ENCODE assay signal across 24 cellular contexts in the genomic region with DNA sequence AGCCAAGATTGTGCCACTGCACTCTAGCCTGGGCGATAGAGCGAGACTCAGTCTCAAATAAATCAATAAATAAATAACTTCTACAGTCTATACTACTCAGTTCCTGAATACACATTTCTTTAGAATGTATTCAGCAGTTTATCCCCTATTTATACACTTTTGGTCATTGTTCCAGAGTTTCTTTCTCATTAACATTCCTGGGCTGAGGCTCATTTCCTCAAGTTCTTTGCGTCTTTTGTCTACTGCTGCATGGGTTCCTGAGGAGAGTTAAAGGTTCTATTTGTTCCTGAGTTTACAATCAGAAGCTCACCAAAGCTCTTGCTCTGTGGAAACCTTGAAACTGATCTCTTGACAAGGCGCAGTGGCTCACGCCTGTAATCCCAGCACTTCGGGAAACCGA. TPM values are rescaled to one million over a fixed set of nuclear protein-coding genes. Genes with fewer than 3 reads are reported as not detected.
DNase-seq lines count a peak whose midpoint lies in the region; ATAC-seq, FAIRE-seq and TF ChIP-seq lines count a peak whose summit lies in the region.
"Had no signal": no experiment of that assay in that cellular context is flagged by ENCODE, and none has a peak within 500 bp of the region (broad histone marks: within the 10 kb centered on the region; RNA-seq: fewer than 3 reads in every experiment).

No MANE protein-coding gene starts in this region.

- DNase-seq in EH (ENCODE audit: low read depth) (peak; percentile 92), Panc1 (ENCODE audit: low read depth, low spot score) (no peak), endothelial cell of umbilical vein (ENCODE audit: low read depth, low spot score) (peak; percentile 97), pons (ENCODE audit: low spot score) (no peak), nucleus accumbens (lab: John Stamatoyannopoulos, UW) (no peak), lower lobe of right lung (no peak)
- DNase-seq: activated B cell treated with CpG ODN at 0.5 μM for 24 hours; anterior cingulate cortex; BE2C; hippocampal formation; left colon; NCI-H1092 treated with DMSO at 0.1 percent for 48 hours; NCI-H2171; NCI-H82; stimulated activated CD4-positive, alpha-beta T cell treated with anti-CD3 and anti-CD28 coated beads, Interleukin-4, amount 100 ng/mL, for 24 hours; stimulated activated CD8-positive, alpha-beta memory T cell treated with anti-CD3 and anti-CD28 coated beads, Interleukin-4, amount 100 ng/mL, for 48 hours; T-helper 1 cell had no signal

- H3K4me1 ChIP-seq in Panc1 (ENCODE audit: control insufficient read depth, insufficient read depth, low read length), result no peaks in the 10 kb centered on the region
- peaks cover 24% of the 10 kb centered on the region for H3K4me1 ChIP-seq in endothelial cell of umbilical vein (ENCODE audit: control insufficient read depth, extremely low read depth, insufficient read depth, low read length)
- H3K4me1 ChIP-seq in mesodermal cell (ENCODE audit: control insufficient read depth, insufficient read depth, low read length, poor library complexity, severe bottlenecking), result peaks cover 7% of the 10 kb centered on the region
- H3K4me1 ChIP-seq in lower lobe of right lung, result no peaks in the 10 kb centered on the region
- H3K4me1 ChIP-seq: BE2C, parathyroid adenoma had no signal

- H2AFZ ChIP-seq in endothelial cell of umbilical vein (ENCODE audit: low read depth, low read length), result no peak overlapping the region
- H2AFZ ChIP-seq: parathyroid adenoma had no signal

- H3K27ac ChIP-seq in Panc1 (ENCODE audit: low read length) (no peak overlapping the region), endothelial cell of umbilical vein (ENCODE audit: insufficient read depth, low read depth, low read length) (peak overlapping the region; percentile 95), mesodermal cell (ENCODE audit: low read depth, low read length, severe bottlenecking) (peak overlapping the region; percentile 71), lower lobe of right lung (no peak overlapping the region)
- H3K27ac ChIP-seq: coronary artery, KMS-11, parathyroid adenoma had no signal

- POLR2A ChIA-PET in Panc1 (lab: Charles Lee), result no interaction called here
- POLR2A ChIA-PET in endothelial cell of umbilical vein (lab: Charles Lee), result interaction anchor here (0.6 to 0.9 kb wide), 4 partner anchors 24 to 151 kb away, joined by 3 to 13 read pairs (median 7); no protein-coding TSS in a partner anchor

- H4K20me1 ChIP-seq in endothelial cell of umbilical vein (replicated peaks; ENCODE audit: control insufficient read depth, extremely low read depth, insufficient read depth, low read length), result no peaks in the 10 kb centered on the region

- CTCF ChIA-PET in Panc1 (lab: Charles Lee), result no interaction called here
- CTCF ChIA-PET in endothelial cell of umbilical vein (lab: Charles Lee), result interaction anchor here (0.6 to 2.5 kb wide), 15 partner anchors 9 to 1009 kb away, joined by 3 to 7 read pairs (median 3); no protein-coding TSS in a partner anchor

- no peak overlapping the region for H3K4me3 ChIP-seq in Panc1 (ENCODE audit: low read depth in 2 of 2, low read length in 2 of 2)
- no peak overlapping the region for H3K4me3 ChIP-seq in endothelial cell of umbilical vein (replicated peaks in 1 of 3; ENCODE audit: insufficient read depth in 1 of 3, low read depth in 1 of 3, low read length in 3 of 3)
- no peak overlapping the region for H3K4me3 ChIP-seq in mesodermal cell (ENCODE audit: extremely low read depth, insufficient read depth, low read length, poor library complexity, severe bottlenecking)
- H3K4me3 ChIP-seq in lower lobe of right lung, result no peak overlapping the region
- H3K4me3 ChIP-seq: coronary artery, skin epidermis had no signal

- in situ Hi-C loops in Panc1 (cut with HindIII; ENCODE audit: low pct_unique_long_range_greater_than_20kb, low sequenced_read_pairs), result no loop called here

- TF ChIP-seq CTCF in Panc1 (IDR thresholded peaks at IDR 0.05) (no peak), endothelial cell of umbilical vein (IDR thresholded peaks at IDR 0.05; ENCODE audit: extremely low read depth in 1 of 2, insufficient read depth in 1 of 2, low read depth in 1 of 2, low read length in 2 of 2) (no peak), lower lobe of right lung (IDR thresholded peaks at IDR 0.05) (no peak)

- FAIRE-seq in endothelial cell of umbilical vein (lab: Jason Lieb, UNC), result peak; percentile 96
- FAIRE-seq: RCC 7860 had no signal

- 92 to 97% methylated on average over 6 of the region's 7 CpGs for WGBS in mesodermal cell (ENCODE audit: insufficient coverage in 2 of 2), 2 experiments

- H3K9me3 ChIP-seq in Panc1 (ENCODE audit: control insufficient read depth, insufficient read depth, low read depth, low read length) (no peaks in the 10 kb centered on the region), endothelial cell of umbilical vein (replicated peaks; ENCODE audit: control insufficient read depth, insufficient read depth, low read length) (no peaks in the 10 kb centered on the region), mesodermal cell (ENCODE audit: control insufficient read depth, low read length) (no peaks in the 10 kb centered on the region), lower lobe of right lung (no peaks in the 10 kb centered on the region)
- H3K9me3 ChIP-seq: BE2C had no signal

- H3K36me3 ChIP-seq in Panc1 (ENCODE audit: control insufficient read depth, insufficient read depth, low read length) (no peaks in the 10 kb centered on the region), endothelial cell of umbilical vein (ENCODE audit: control insufficient read depth in 2 of 2, extremely low read depth in 1 of 2, insufficient read depth in 2 of 2, low read length in 2 of 2) (no peaks in the 10 kb centered on the region), mesodermal cell (ENCODE audit: control insufficient read depth, insufficient read depth, low read length) (no peaks in the 10 kb centered on the region), lower lobe of right lung (no peaks in the 10 kb centered on the region)
- H3K36me3 ChIP-seq: BE2C had no signal

- BruUV-seq in Panc1 (replicated peaks; lab: Mats Ljungman, UMichigan), result no TSS peak
- BruUV-seq in endothelial cell of umbilical vein (replicated peaks; lab: Mats Ljungman, UMichigan), result no TSS peak

- ATAC-seq in Panc1 (peak; percentile 30; the same call in 1 of the 2 replicates), GM19035 (IDR thresholded peaks at IDR 0.05; ENCODE audit: unreplicated experiment) (no peak), lower lobe of right lung (no peak)
- ATAC-seq: left colon had no signal

- dilution Hi-C loops in endothelial cell of umbilical vein (cut with MboI; ENCODE audit: extremely low pct_ligation_motif_present, low sequenced_read_pairs), result no loop called here

- no peaks in the 10 kb centered on the region for H3K9me1 ChIP-seq in endothelial cell of umbilical vein (replicated peaks; ENCODE audit: control insufficient read depth, extremely low read depth, insufficient read depth, low read length)

- H3K27me3 ChIP-seq in Panc1 (ENCODE audit: control insufficient read depth, insufficient read depth, low read length) (no peaks in the 10 kb centered on the region), endothelial cell of umbilical vein (ENCODE audit: control insufficient read depth in 2 of 2, insufficient read depth in 2 of 2, low read length in 2 of 2) (no peaks in the 10 kb centered on the region), lower lobe of right lung (ENCODE audit: low read depth) (no peaks in the 10 kb centered on the region)
- H3K27me3 ChIP-seq: BE2C had no signal

- peak overlapping the region; percentile 46 for H3K4me2 ChIP-seq in endothelial cell of umbilical vein (ENCODE audit: insufficient read depth, low read length)
- H3K4me2 ChIP-seq: KMS-11 had no signal

- intact Hi-C loops in Panc1 (cut with micrococcal nuclease; ENCODE audit: unreplicated experiment), result no loop called here
- intact Hi-C loops in endothelial cell of umbilical vein (cut with micrococcal nuclease), result loop anchor here (1.0 kb wide), 7 partner anchors 12 to 797 kb away; a partner anchor contains a TSS
- intact Hi-C loops in lower lobe of right lung (cut with DNase I), result no loop called here

- no peak for TF ChIP-seq POLR2A in endothelial cell of umbilical vein (IDR thresholded peaks at IDR 0.05; ENCODE audit: low read depth, low read length)

- no peaks in the 10 kb centered on the region for H3K79me2 ChIP-seq in endothelial cell of umbilical vein (ENCODE audit: control insufficient read depth, insufficient read depth, low read length)
- H3K79me2 ChIP-seq: parathyroid adenoma had no signal

- H3K9ac ChIP-seq in endothelial cell of umbilical vein (replicated peaks; ENCODE audit: extremely low read depth, insufficient read depth, low read length), result peak overlapping the region; percentile 44
- H3K9ac ChIP-seq: KMS-11, parathyroid adenoma had no signal

TF ChIP-seq in endothelial cell of umbilical vein, 7 proteins besides CTCF, POLR2A, EP300 and RAD21:
- peak; percentile 66 for TF ChIP-seq POLR2AphosphoS5 (IDR thresholded peaks at IDR 0.05; ENCODE audit: insufficient read depth, low read depth, low read length)
- peak; percentile 27 for TF ChIP-seq GATA2 (IDR thresholded peaks at IDR 0.05; ENCODE audit: insufficient read depth, insufficient read length, low read depth, low read length)
- TF ChIP-seq FOS (IDR thresholded peaks at IDR 0.05; ENCODE audit: borderline replicate concordance, insufficient read depth, low read length), result peak; percentile 75
- TF ChIP-seq EZH2 (IDR thresholded peaks at IDR 0.05; ENCODE audit: borderline replicate concordance, low read depth, low read length, severe bottlenecking), result no peak
- TF ChIP-seq, protein P1, sequence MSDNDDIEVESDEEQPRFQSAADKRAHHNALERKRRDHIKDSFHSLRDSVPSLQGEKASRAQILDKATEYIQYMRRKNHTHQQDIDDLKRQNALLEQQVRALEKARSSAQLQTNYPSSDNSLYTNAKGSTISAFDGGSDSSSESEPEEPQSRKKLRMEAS (IDR thresholded peaks at IDR 0.05; ENCODE audit: insufficient read depth, insufficient read length), result no peak
- peak; percentile 94 for TF ChIP-seq JUN (IDR thresholded peaks at IDR 0.05; ENCODE audit: borderline replicate concordance, insufficient read depth, insufficient read length, low read depth)

RNA-seq across cellular contexts. Expression of a gene that starts 37.7 kb away (rescaled TPM):
- total RNA-seq in Panc1 (2021; ENCODE audit: unreplicated experiment), result 6.6 TPM
- polyA plus RNA-seq in Panc1 (2012; ENCODE audit: insufficient read length), result 2.3 TPM
- total RNA-seq in endothelial cell of umbilical vein, result 97.5 and 103 TPM in 2 replicates
- 15.6 and 18.5 TPM in 2 replicates for polyA plus RNA-seq in endothelial cell of umbilical vein
- polyA plus RNA-seq in endothelial cell of umbilical vein (2011; cell fraction: cytosol; rRNA removed), result 22.2 and 22.6 TPM in 2 replicates
- 55.6 and 63.0 TPM in 2 replicates for polyA plus RNA-seq in endothelial cell of umbilical vein (2011; cell fraction: nucleus; rRNA removed)
- polyA plus RNA-seq in endothelial cell of umbilical vein (2012), result 37.7 and 41.6 TPM in 2 replicates
- 66.8 and 84.9 TPM in 2 replicates for polyA minus RNA-seq in endothelial cell of umbilical vein
- polyA minus RNA-seq in endothelial cell of umbilical vein (2011; cell fraction: cytosol; rRNA and poly(A)+ RNA removed), result 2.4 TPM
- polyA minus RNA-seq in endothelial cell of umbilical vein (2011; cell fraction: nucleus; rRNA and poly(A)+ RNA removed), result 137 and 139 TPM in 2 replicates
- polyA plus RNA-seq in mesodermal cell (2013, experiment 1 of 2), result 42.4 TPM
- polyA plus RNA-seq in mesodermal cell (2013, experiment 2 of 2), result 35.2 TPM
- total RNA-seq in lower lobe of right lung, result 103 TPM

Comparison
In these comparisons a context has a peak if more than half of its experiments do, and no peak if none do; other contexts are left out.
1. DNase-seq: peak in EH (single experiment) and endothelial cell of umbilical vein (single experiment); none in Panc1 (single experiment), pons (single experiment), nucleus accumbens (0 of 56) and lower lobe of right lung (single experiment).
2. H3K27ac ChIP-seq: peak in endothelial cell of umbilical vein (single experiment) and mesodermal cell (single experiment); none in Panc1 (single experiment) and lower lobe of right lung (single experiment).
3. RNA of a gene that starts 37.7 kb away (total RNA-seq): 97.5 to 103 TPM in endothelial cell of umbilical vein and 103 TPM in lower lobe of right lung (single experiment); 6.6 TPM in Panc1 (single experiment); every median in the first group is over 10 times any median in the second.